1 cellular context compared by ENCODE assay signal in the genomic region with DNA sequence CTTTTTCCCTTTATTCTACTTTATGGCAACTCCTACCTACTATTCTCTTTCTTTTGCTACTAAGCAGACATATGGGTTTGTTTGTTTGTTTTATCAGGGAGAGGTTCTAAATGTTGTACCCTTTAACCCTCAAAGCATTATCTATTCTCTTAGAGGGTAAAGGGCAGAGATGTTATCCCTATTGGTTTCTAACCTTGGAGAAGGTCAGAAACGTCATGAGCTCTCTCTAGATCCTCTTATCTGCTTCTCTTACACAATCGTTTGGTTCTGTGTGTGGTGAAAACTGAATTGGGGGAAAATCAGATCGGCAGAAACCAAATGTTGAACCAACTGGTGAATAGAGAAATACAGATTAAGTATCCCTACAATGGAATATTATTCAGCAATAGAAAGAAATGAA.
A peak's percentile ranks its signal among the peaks of the same experiment; 100 is the strongest.
TF ChIP-seq lines count a peak whose summit lies in the region.

No MANE protein-coding gene starts in this region.

TF ChIP-seq in K562, 482 proteins besides CTCF, POLR2A, EP300 and RAD21 (continues in another document):
- TF ChIP-seq BRF2 (IDR thresholded peaks at IDR 0.05; ENCODE audit: borderline replicate concordance, insufficient read depth, insufficient read length): no peak
- no peak for TF ChIP-seq RCOR1 (IDR thresholded peaks at IDR 0.05; ENCODE audit: borderline replicate concordance in 1 of 2, low read depth in 2 of 2, low read length in 2 of 2)
- no peak for TF ChIP-seq ZNF212 (CRISPR knock-in tag; IDR thresholded peaks at IDR 0.05)
- TF ChIP-seq ZNF561 (CRISPR knock-in tag; conservative IDR thresholded peaks at IDR 0.05): no peak
- no peak for TF ChIP-seq ZNF592 (IDR thresholded peaks at IDR 0.05)
- no peak for TF ChIP-seq POU5F1 (IDR thresholded peaks at IDR 0.05; ENCODE audit: borderline replicate concordance, low read depth, low read length, partially characterized antibody)
- no peak for TF ChIP-seq ZNF274 (IDR thresholded peaks at IDR 0.05; ENCODE audit: borderline replicate concordance, low read depth, low read length)
- TF ChIP-seq NR2F6 (CRISPR knock-in tag; IDR thresholded peaks at IDR 0.05): no peak
- TF ChIP-seq KLF16 (IDR thresholded peaks at IDR 0.05): no peak
- TF ChIP-seq NR2C2 (CRISPR knock-in tag; IDR thresholded peaks at IDR 0.05): no peak
- peak; percentile 51 for TF ChIP-seq NR2C2 (tag; IDR thresholded peaks at IDR 0.05)
- TF ChIP-seq SOX6 (IDR thresholded peaks at IDR 0.05): no peak
- TF ChIP-seq ZNF318 (IDR thresholded peaks at IDR 0.05; ENCODE audit: borderline replicate concordance in 1 of 2, low read depth in 1 of 2): no peak
- TF ChIP-seq ZNF174 (CRISPR knock-in tag; IDR thresholded peaks at IDR 0.05): no peak
- peak; percentile 68 for TF ChIP-seq ESRRA (IDR thresholded peaks at IDR 0.05; ENCODE audit: borderline replicate concordance, low read depth)
- TF ChIP-seq, protein P1, sequence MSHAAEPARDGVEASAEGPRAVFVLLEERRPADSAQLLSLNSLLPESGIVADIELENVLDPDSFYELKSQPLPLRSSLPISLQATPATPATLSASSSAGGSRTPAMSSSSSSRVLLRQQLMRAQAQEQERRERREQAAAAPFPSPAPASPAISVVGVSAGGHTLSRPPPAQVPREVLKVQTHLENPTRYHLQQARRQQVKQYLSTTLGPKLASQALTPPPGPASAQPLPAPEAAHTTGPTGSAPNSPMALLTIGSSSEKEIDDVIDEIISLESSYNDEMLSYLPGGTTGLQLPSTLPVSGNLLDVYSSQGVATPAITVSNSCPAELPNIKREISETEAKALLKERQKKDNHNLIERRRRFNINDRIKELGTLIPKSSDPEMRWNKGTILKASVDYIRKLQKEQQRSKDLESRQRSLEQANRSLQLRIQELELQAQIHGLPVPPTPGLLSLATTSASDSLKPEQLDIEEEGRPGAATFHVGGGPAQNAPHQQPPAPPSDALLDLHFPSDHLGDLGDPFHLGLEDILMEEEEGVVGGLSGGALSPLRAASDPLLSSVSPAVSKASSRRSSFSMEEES (CRISPR knock-in tag; IDR thresholded peaks at IDR 0.05): no peak
- TF ChIP-seq ZNF583 (CRISPR knock-in tag; IDR thresholded peaks at IDR 0.05): no peak
- TF ChIP-seq NEUROD1 (IDR thresholded peaks at IDR 0.05; ENCODE audit: borderline replicate concordance, low read depth, low read length, partially characterized antibody): no peak
- TF ChIP-seq CEBPB (tag; IDR thresholded peaks at IDR 0.05): peak; percentile 25; the same call in 1 of the 2 replicates
- no peak for TF ChIP-seq KAT7 (CRISPR knock-in tag; IDR thresholded peaks at IDR 0.05; ENCODE audit: borderline replicate concordance)
- no peak for TF ChIP-seq KDM4B (IDR thresholded peaks at IDR 0.05; ENCODE audit: borderline replicate concordance in 2 of 2, low read depth in 1 of 2)
- no peak for TF ChIP-seq CREB3 (tag; conservative IDR thresholded peaks at IDR 0.05; ENCODE audit: low read depth)
- TF ChIP-seq, protein P2, sequence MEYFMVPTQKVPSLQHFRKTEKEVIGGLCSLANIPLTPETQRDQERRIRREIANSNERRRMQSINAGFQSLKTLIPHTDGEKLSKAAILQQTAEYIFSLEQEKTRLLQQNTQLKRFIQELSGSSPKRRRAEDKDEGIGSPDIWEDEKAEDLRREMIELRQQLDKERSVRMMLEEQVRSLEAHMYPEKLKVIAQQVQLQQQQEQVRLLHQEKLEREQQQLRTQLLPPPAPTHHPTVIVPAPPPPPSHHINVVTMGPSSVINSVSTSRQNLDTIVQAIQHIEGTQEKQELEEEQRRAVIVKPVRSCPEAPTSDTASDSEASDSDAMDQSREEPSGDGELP (CRISPR knock-in tag; IDR thresholded peaks at IDR 0.05; ENCODE audit: borderline replicate concordance): no peak
- no peak for TF ChIP-seq NCOR1 (IDR thresholded peaks at IDR 0.05)
- no peak for TF ChIP-seq SETDB1 (IDR thresholded peaks at IDR 0.05; ENCODE audit: low read length)
- TF ChIP-seq RBM14 (IDR thresholded peaks at IDR 0.05; ENCODE audit: borderline replicate concordance, insufficient read depth, low read depth, low read length): no peak
- TF ChIP-seq HNRNPH1 (optimal IDR thresholded peaks at IDR 0.05; ENCODE audit: low read depth, low read length): no peak
- no peak for TF ChIP-seq ZNF609 (CRISPR knock-in tag; IDR thresholded peaks at IDR 0.05; ENCODE audit: borderline replicate concordance)
